Comparison of ENCODE assay signal across 9 cellular contexts in the genomic region with DNA sequence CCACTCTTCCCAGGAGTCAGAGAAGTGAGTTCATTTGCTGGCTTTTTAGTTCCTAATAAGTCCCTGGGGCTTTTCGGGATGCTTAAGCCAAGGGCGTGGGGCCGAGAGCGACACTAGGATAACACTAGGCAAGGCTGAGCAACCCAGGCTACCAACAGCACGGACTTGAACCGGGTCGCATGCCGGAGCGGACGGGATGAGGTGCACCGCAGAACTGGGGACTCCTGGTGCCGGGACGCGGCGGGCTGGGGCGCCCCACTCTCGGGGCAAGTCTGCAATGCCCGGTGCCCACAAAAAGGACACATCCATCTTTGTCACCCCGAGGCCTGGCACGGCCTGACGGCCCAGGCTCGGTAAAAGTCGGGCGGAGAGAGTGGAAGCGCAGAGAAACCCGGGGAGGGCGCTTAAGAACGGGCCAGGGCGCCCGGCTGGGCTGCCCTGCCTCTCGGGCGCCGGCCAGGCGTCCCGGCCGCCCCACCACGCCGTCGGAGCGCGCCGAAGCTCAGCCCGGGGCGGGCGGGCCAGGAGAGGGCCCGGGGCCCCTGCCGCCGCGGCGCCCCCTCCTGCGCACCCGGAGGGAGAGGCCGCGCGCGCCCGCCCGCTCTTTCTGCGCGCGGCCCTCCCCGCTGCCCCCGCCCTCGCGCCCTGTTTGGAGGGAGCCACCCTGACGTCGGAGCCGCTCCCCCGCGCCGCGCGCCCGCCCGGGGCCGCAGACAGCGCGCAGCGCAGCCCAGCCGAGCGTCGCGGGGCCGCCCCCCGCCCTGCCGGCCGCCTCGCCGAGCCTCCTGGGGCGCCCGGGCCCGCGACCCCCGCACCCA. TPM values are rescaled to one million over a fixed set of nuclear protein-coding genes. Genes with fewer than 3 reads are reported as not detected.
DNase-seq lines count a peak whose midpoint lies in the region; ATAC-seq and TF ChIP-seq lines count a peak whose summit lies in the region.
"Had no signal": no experiment of that assay in that cellular context is flagged by ENCODE, and none has a peak within 500 bp of the region (broad histone marks: within the 10 kb centered on the region; RNA-seq: fewer than 3 reads in every experiment).

A gene with protein sequence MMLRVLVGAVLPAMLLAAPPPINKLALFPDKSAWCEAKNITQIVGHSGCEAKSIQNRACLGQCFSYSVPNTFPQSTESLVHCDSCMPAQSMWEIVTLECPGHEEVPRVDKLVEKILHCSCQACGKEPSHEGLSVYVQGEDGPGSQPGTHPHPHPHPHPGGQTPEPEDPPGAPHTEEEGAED (plus strand): TSS at position 710 of the 818 bp plus-strand sequence. CDS start 10,720 bp downstream, outside the sequence.

- H3K27ac ChIP-seq in OCI-LY3 (ENCODE audit: low read length): no peak within 1 kb of the TSS
- H3K27ac ChIP-seq: 22Rv1 had no signal

- peaks cover 26% of the 10 kb centered on the region for H3K4me1 Mint-ChIP-seq in activated T-helper 17 cell treated with anti-CD3 and anti-CD28 coated beads, Interleukin-2, amount 50 U/mL, for 72 hours
- peaks cover 19 to 23% of the 10 kb centered on the region in 2 donors for H3K4me1 Mint-ChIP-seq in natural killer cell

- H3K36me3 ChIP-seq in OCI-LY3 (replicated peaks; ENCODE audit: low read depth, low read length): no peaks in the 10 kb centered on the region

- peak within 1 kb of the TSS; percentile 70 for H3K27ac Mint-ChIP-seq in activated T-helper 17 cell treated with anti-CD3 and anti-CD28 coated beads, Interleukin-2, amount 50 U/mL, for 72 hours
- H3K27ac Mint-ChIP-seq in natural killer cell: peak within 1 kb of the TSS; percentile 54 to 88

- no peak for TF ChIP-seq CTCF in OCI-LY3 (IDR thresholded peaks at IDR 0.05; ENCODE audit: low read depth, low read length)
- no peak for TF ChIP-seq CTCF in natural killer cell (IDR thresholded peaks at IDR 0.05)

- no peaks in the 10 kb centered on the region for H3K27me3 Mint-ChIP-seq in activated T-helper 17 cell treated with anti-CD3 and anti-CD28 coated beads, Interleukin-2, amount 50 U/mL, for 72 hours
- peaks cover 11 to 25% of the 10 kb centered on the region in 2 donors for H3K27me3 Mint-ChIP-seq in natural killer cell (ENCODE audit: low read depth in 2 of 2)

- H4K20me1 ChIP-seq in OCI-LY3 (ENCODE audit: insufficient read depth, low read length): no peaks in the 10 kb centered on the region

- H3K4me3 ChIP-seq in OCI-LY3 (ENCODE audit: low read length): peak within 1 kb of the TSS; percentile 64

- peak; percentile 90 for ATAC-seq in activated T-helper 17 cell treated with anti-CD3 and anti-CD28 coated beads, Interleukin-2, amount 50 U/mL, for 72 hours (replicated peaks)
- ATAC-seq in natural killer cell: peak; percentile 86 to 91 (median 88)
- peak; percentile 90 for ATAC-seq in stimulated activated naive CD8-positive, alpha-beta T cell treated with anti-CD3 and anti-CD28 coated beads, Interleukin-15, Interleukin-2, amounts not matched to agents 100 U/mL and 50 U/mL, for 24 hours
- ATAC-seq in GM19397 (IDR thresholded peaks at IDR 0.05; ENCODE audit: unreplicated experiment): no peak

- no peaks in the 10 kb centered on the region for H3K36me3 Mint-ChIP-seq in activated T-helper 17 cell treated with anti-CD3 and anti-CD28 coated beads, Interleukin-2, amount 50 U/mL, for 72 hours (ENCODE audit: low read depth)
- no peaks in the 10 kb centered on the region for H3K36me3 Mint-ChIP-seq in natural killer cell

- peak; percentile 87 for DNase-seq in DMS 273 (lab: John Stamatoyannopoulos, UW; ENCODE audit: unreplicated experiment)
- no peak for DNase-seq in DMS 273 treated with DMSO at 0.1 percent for 48 hours (lab: John Stamatoyannopoulos, UW)
- DNase-seq in fibroblast of peridontal ligament (ENCODE audit: extremely low read depth): peak; percentile 38
- peak; percentile 64 for DNase-seq in natural killer cell
- DNase-seq in stimulated activated naive CD8-positive, alpha-beta T cell treated with anti-CD3 and anti-CD28 coated beads, Interleukin-15, Interleukin-2, amounts not matched to agents 100 U/mL and 50 U/mL, for 24 hours: peak; percentile 81

- H3K9me3 ChIP-seq in OCI-LY3 (ENCODE audit: insufficient read depth, low read length): no peaks in the 10 kb centered on the region

- H3K79me2 ChIP-seq in OCI-LY3 (ENCODE audit: low read length): no peaks in the 10 kb centered on the region

- 0 out of 2 replicates have a peak, but pooled peaks cover 3% of the 10 kb centered on the region for H3K27me3 ChIP-seq in OCI-LY3 (ENCODE audit: low read depth, low read length)

- no peaks in the 10 kb centered on the region for H3K9me3 Mint-ChIP-seq in activated T-helper 17 cell treated with anti-CD3 and anti-CD28 coated beads, Interleukin-2, amount 50 U/mL, for 72 hours
- H3K9me3 Mint-ChIP-seq in natural killer cell: no peaks in the 10 kb centered on the region

- no peaks in the 10 kb centered on the region for H3K4me1 ChIP-seq in OCI-LY3 (ENCODE audit: low read length)

- intact Hi-C loops in natural killer cell (cut with micrococcal nuclease): loop anchor here (2.0 kb wide), 1 partner anchor 157 kb away; no protein-coding TSS in a partner anchor

- no peak within 1 kb of the TSS for H2AFZ ChIP-seq in OCI-LY3 (ENCODE audit: low read depth, low read length)

- H3K4me3 Mint-ChIP-seq in activated T-helper 17 cell treated with anti-CD3 and anti-CD28 coated beads, Interleukin-2, amount 50 U/mL, for 72 hours: peak within 1 kb of the TSS; percentile 82
- H3K4me3 Mint-ChIP-seq in natural killer cell: peak within 1 kb of the TSS; percentile 89

- H3K9ac ChIP-seq in OCI-LY3 (ENCODE audit: low read length): 0 out of 2 replicates have a peak within 1 kb of the TSS, but pooled peaks have one; percentile 6

- peak within 1 kb of the TSS; percentile 53 for H3K4me2 ChIP-seq in OCI-LY3 (ENCODE audit: low read length)

RNA-seq across cellular contexts. Expression of the gene that starts here (rescaled TPM):
- 10 to 100 TPM; 15.0 to 16.0 TPM for total RNA-seq in activated T-helper 17 cell treated with anti-CD3 and anti-CD28 coated beads, Interleukin-2, amount 50 U/mL, for 72 hours
- total RNA-seq in natural killer cell: 10 to 100 TPM; 10.7 to 18.4 (median 11.4) TPM
